25 cellular contexts compared by ENCODE assay signal in genomic region chr21:24197132-24197643, GRCh38.
A peak's percentile ranks its signal among the peaks of the same experiment; 100 is the strongest.
DNase-seq lines count a peak whose midpoint lies in the region; ATAC-seq and TF ChIP-seq lines count a peak whose summit lies in the region.
"Had no signal": no experiment of that assay in that cellular context is flagged by ENCODE, and none has a peak within 500 bp of the region (broad histone marks: within the 10 kb centered on the region; RNA-seq: fewer than 3 reads in every experiment).

No MANE protein-coding gene starts in this region.

- no peak overlapping the region for H2AFZ ChIP-seq in MM.1S (ENCODE audit: low read length)

- no peak overlapping the region for H3K4me3 Mint-ChIP-seq in osteocyte (ENCODE audit: unreplicated experiment)
- H3K4me3 Mint-ChIP-seq: activated naive CD8-positive, alpha-beta T cell treated with anti-CD3 and anti-CD28 coated beads, Interleukin-2, amount 10 ng/mL, durations not matched to agents 7 days and 5 days; brain; nephron progenitor cell had no signal

- H3K4me3 ChIP-seq in MM.1S (ENCODE audit: low read length) (no peak overlapping the region), upper lobe of left lung (no peak overlapping the region)
- H3K4me3 ChIP-seq: Peyer's patch, right lobe of liver, thoracic aorta had no signal

- ATAC-seq in GM18861 (IDR thresholded peaks at IDR 0.05; ENCODE audit: unreplicated experiment) (peak; percentile 73), GM21528 (IDR thresholded peaks at IDR 0.05; ENCODE audit: low FRiP score, unreplicated experiment) (peak; percentile 52), HG03135 (IDR thresholded peaks at IDR 0.05; ENCODE audit: unreplicated experiment) (peak; percentile 67), upper lobe of left lung (ENCODE audit: low FRiP score in 2 of 2) (no peak), GM19467 (IDR thresholded peaks at IDR 0.05; ENCODE audit: unreplicated experiment) (no peak)
- ATAC-seq: right lobe of liver; stimulated activated naive CD8-positive, alpha-beta T cell treated with anti-CD3 and anti-CD28 coated beads, Interleukin-15, Interleukin-2, amounts not matched to agents 100 U/mL and 50 U/mL, for 24 hours had no signal

- no peaks in the 10 kb centered on the region for H3K4me1 Mint-ChIP-seq in osteocyte (ENCODE audit: unreplicated experiment)
- H3K4me1 Mint-ChIP-seq: brain, nephron progenitor cell had no signal

- H4K20me1 ChIP-seq in MM.1S (ENCODE audit: insufficient read depth, low read length), result no peaks in the 10 kb centered on the region

- H3K36me3 Mint-ChIP-seq in osteocyte (ENCODE audit: unreplicated experiment), result no peaks in the 10 kb centered on the region
- H3K36me3 Mint-ChIP-seq: activated naive CD8-positive, alpha-beta T cell treated with anti-CD3 and anti-CD28 coated beads, Interleukin-2, amount 10 ng/mL, durations not matched to agents 7 days and 5 days; brain had no signal

- H3K27ac Mint-ChIP-seq in osteocyte (ENCODE audit: unreplicated experiment), result no peak overlapping the region
- H3K27ac Mint-ChIP-seq: activated naive CD8-positive, alpha-beta T cell treated with anti-CD3 and anti-CD28 coated beads, Interleukin-2, amount 10 ng/mL, durations not matched to agents 7 days and 5 days; brain; nephron progenitor cell had no signal

- no peak for TF ChIP-seq EP300 in upper lobe of left lung (IDR thresholded peaks at IDR 0.05)

- 0 out of 2 replicates have a peak, but pooled peaks cover 3% of the 10 kb centered on the region for H3K4me1 ChIP-seq in MM.1S (ENCODE audit: low read length)
- no peaks in the 10 kb centered on the region for H3K4me1 ChIP-seq in upper lobe of left lung
- H3K4me1 ChIP-seq: Peyer's patch, right lobe of liver had no signal

- H3K27me3 ChIP-seq in MM.1S (replicated peaks; ENCODE audit: insufficient read depth, low read length) (no peaks in the 10 kb centered on the region), upper lobe of left lung (no peaks in the 10 kb centered on the region)
- H3K27me3 ChIP-seq: Peyer's patch, right lobe of liver had no signal

- no peak overlapping the region for H3K9ac ChIP-seq in MM.1S (ENCODE audit: low read length)

- peaks cover 28% of the 10 kb centered on the region for H3K9me3 Mint-ChIP-seq in osteocyte (ENCODE audit: unreplicated experiment)
- H3K9me3 Mint-ChIP-seq: activated naive CD8-positive, alpha-beta T cell treated with anti-CD3 and anti-CD28 coated beads, Interleukin-2, amount 10 ng/mL, durations not matched to agents 7 days and 5 days had no signal

- TF ChIP-seq CTCF in MM.1S (IDR thresholded peaks at IDR 0.05; ENCODE audit: low read length), result no peak
- no peak for TF ChIP-seq CTCF in upper lobe of left lung (IDR thresholded peaks at IDR 0.05)
- TF ChIP-seq CTCF in osteocyte (IDR thresholded peaks at IDR 0.05), result no peak

- no peak for TF ChIP-seq POLR2A in upper lobe of left lung (IDR thresholded peaks at IDR 0.05)

- no peaks in the 10 kb centered on the region for H3K36me3 ChIP-seq in MM.1S (replicated peaks; ENCODE audit: insufficient read depth, low read length)
- no peaks in the 10 kb centered on the region for H3K36me3 ChIP-seq in upper lobe of left lung
- H3K36me3 ChIP-seq: Peyer's patch, right lobe of liver, thoracic aorta had no signal

- H3K27ac ChIP-seq in MM.1S (ENCODE audit: low read length), result no peak overlapping the region
- H3K27ac ChIP-seq in upper lobe of left lung, result no peak overlapping the region
- H3K27ac ChIP-seq: epithelial cell of prostate, Peyer's patch, right lobe of liver, thoracic aorta had no signal

- H3K4me2 ChIP-seq in MM.1S (ENCODE audit: low read depth, low read length), result no peak overlapping the region

- WGBS in upper lobe of left lung, 2 donors, result 62 to 73% methylated on average over 5 of the region's 5 CpGs

- no peaks in the 10 kb centered on the region for H3K9me3 ChIP-seq in MM.1S (replicated peaks; ENCODE audit: insufficient read depth, low read length)
- no peaks in the 10 kb centered on the region for H3K9me3 ChIP-seq in upper lobe of left lung
- H3K9me3 ChIP-seq: Peyer's patch, right lobe of liver, thoracic aorta had no signal

- H3K27me3 Mint-ChIP-seq in osteocyte (ENCODE audit: unreplicated experiment), result no peaks in the 10 kb centered on the region
- H3K27me3 Mint-ChIP-seq: activated naive CD8-positive, alpha-beta T cell treated with anti-CD3 and anti-CD28 coated beads, Interleukin-2, amount 10 ng/mL, durations not matched to agents 7 days and 5 days had no signal

- H3K79me2 ChIP-seq in MM.1S (ENCODE audit: low read length), result no peaks in the 10 kb centered on the region

- no peaks in the 10 kb centered on the region for H3K9me2 ChIP-seq in MM.1S (replicated peaks; ENCODE audit: insufficient read depth, low read length)

- peaks cover 11% of the 10 kb centered on the region; the same call in 1 of the 2 replicates for H3F3A ChIP-seq in MM.1S (ENCODE audit: insufficient read depth, low read length)

- DNase-seq in MM.1S (peak; percentile 19), upper lobe of left lung (no peak), osteocyte (ENCODE audit: extremely low spot score, unreplicated experiment) (no peak)
- no peak for DNase-seq in stimulated activated CD4-positive, alpha-beta T cell treated with anti-CD3 and anti-CD28 coated beads, Interleukin-12 subunit alpha, Interleukin-12 subunit beta, amount 100 ng/mL, for 4 hours
- DNase-seq: activated CD4-positive, alpha-beta T cell treated with anti-CD3 and anti-CD28 coated beads, Interleukin-2, amount 50 U/mL, for 48 hours; activated CD8-positive, alpha-beta memory T cell treated with anti-CD3 and anti-CD28 coated beads, Interleukin-2, amount 50 U/mL, for 4 hours; activated effector memory CD4-positive, alpha-beta T cell treated with Interleukin-2 at 50 U/mL for 16 hours; activated naive CD8-positive, alpha-beta T cell treated with anti-CD3 and anti-CD28 coated beads, Interleukin-2, amount 10 ng/mL, durations not matched to agents 7 days and 5 days; DMS79 treated with DMSO at 0.1 percent for 48 hours; glutamatergic neuron; KG1; NCI-H1436; NCI-H510A treated with DMSO at 0.1 percent for 48 hours; nephron progenitor cell; Peyer's patch; right lobe of liver; stimulated activated CD4-positive, alpha-beta T cell treated with anti-CD3 and anti-CD28 coated beads, Interleukin-15, amount 100 ng/mL, for 24 hours; stimulated activated naive CD8-positive, alpha-beta T cell treated with anti-CD3 and anti-CD28 coated beads, Interleukin-15, Interleukin-2, amounts not matched to agents 100 U/mL and 50 U/mL, for 24 hours had no signal

Comparison
In these comparisons a context has a peak if more than half of its experiments do, and no peak if none do; other contexts are left out.
1. ATAC-seq: peak in GM18861 (single experiment), GM21528 (single experiment) and HG03135 (single experiment); none in upper lobe of left lung (0 of 2) and GM19467 (single experiment).